ENCODE assay signal across 1 cellular context in the genomic region with DNA sequence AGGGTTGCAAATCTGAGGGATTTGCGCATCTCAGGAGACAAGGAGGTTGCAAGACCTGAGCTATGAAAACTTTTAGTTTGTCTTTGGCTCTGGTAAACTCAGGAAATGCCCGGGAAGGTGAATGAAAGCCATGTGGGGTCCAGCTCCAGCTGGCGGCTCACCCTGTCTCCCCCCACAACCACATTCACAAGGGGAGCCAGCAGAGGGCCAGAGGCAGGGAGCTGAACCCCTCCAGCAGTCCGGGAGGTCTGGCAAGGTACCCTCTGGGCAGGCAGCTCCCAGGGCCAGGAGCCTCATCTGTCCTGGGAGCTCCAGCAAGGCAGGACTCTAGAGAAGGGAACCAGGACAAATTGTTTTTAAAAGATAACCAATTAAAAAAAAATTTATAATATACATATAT.
TF ChIP-seq lines count a peak whose summit lies in the region.

No MANE protein-coding gene starts in this region.

TF ChIP-seq in GM23338, 12 proteins besides CTCF, POLR2A, EP300 and RAD21:
- TF ChIP-seq, protein P1, sequence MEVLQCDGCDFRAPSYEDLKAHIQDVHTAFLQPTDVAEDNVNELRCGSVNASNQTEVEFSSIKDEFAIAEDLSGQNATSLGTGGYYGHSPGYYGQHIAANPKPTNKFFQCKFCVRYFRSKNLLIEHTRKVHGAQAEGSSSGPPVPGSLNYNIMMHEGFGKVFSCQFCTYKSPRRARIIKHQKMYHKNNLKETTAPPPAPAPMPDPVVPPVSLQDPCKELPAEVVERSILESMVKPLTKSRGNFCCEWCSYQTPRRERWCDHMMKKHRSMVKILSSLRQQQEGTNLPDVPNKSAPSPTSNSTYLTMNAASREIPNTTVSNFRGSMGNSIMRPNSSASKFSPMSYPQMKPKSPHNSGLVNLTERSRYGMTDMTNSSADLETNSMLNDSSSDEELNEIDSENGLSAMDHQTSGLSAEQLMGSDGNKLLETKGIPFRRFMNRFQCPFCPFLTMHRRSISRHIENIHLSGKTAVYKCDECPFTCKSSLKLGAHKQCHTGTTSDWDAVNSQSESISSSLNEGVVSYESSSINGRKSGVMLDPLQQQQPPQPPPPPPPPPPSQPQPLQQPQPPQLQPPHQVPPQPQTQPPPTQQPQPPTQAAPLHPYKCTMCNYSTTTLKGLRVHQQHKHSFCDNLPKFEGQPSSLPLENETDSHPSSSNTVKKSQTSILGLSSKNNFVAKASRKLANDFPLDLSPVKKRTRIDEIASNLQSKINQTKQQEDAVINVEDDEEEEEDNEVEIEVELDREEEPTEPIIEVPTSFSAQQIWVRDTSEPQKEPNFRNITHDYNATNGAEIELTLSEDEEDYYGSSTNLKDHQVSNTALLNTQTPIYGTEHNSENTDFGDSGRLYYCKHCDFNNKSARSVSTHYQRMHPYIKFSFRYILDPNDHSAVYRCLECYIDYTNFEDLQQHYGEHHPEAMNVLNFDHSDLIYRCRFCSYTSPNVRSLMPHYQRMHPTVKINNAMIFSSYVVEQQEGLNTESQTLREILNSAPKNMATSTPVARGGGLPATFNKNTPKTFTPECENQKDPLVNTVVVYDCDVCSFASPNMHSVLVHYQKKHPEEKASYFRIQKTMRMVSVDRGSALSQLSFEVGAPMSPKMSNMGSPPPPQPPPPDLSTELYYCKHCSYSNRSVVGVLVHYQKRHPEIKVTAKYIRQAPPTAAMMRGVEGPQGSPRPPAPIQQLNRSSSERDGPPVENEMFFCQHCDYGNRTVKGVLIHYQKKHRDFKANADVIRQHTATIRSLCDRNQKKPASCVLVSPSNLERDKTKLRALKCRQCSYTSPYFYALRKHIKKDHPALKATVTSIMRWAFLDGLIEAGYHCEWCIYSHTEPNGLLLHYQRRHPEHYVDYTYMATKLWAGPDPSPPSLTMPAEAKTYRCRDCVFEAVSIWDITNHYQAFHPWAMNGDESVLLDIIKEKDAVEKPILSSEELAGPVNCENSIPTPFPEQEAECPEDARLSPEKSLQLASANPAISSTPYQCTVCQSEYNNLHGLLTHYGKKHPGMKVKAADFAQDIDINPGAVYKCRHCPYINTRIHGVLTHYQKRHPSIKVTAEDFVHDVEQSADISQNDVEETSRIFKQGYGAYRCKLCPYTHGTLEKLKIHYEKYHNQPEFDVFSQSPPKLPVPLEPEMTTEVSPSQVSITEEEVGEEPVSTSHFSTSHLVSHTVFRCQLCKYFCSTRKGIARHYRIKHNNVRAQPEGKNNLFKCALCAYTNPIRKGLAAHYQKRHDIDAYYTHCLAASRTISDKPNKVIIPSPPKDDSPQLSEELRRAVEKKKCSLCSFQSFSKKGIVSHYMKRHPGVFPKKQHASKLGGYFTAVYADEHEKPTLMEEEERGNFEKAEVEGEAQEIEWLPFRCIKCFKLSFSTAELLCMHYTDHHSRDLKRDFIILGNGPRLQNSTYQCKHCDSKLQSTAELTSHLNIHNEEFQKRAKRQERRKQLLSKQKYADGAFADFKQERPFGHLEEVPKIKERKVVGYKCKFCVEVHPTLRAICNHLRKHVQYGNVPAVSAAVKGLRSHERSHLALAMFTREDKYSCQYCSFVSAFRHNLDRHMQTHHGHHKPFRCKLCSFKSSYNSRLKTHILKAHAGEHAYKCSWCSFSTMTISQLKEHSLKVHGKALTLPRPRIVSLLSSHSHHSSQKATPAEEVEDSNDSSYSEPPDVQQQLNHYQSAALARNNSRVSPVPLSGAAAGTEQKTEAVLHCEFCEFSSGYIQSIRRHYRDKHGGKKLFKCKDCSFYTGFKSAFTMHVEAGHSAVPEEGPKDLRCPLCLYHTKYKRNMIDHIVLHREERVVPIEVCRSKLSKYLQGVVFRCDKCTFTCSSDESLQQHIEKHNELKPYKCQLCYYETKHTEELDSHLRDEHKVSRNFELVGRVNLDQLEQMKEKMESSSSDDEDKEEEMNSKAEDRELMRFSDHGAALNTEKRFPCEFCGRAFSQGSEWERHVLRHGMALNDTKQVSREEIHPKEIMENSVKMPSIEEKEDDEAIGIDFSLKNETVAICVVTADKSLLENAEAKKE (CRISPR knock-in tag; IDR thresholded peaks at IDR 0.05): no peak
- TF ChIP-seq EZH2 (IDR thresholded peaks at IDR 0.05; ENCODE audit: low read depth, unreplicated experiment): no peak
- TF ChIP-seq JUNB (IDR thresholded peaks at IDR 0.05; ENCODE audit: unreplicated experiment): no peak
- TF ChIP-seq, protein P2, sequence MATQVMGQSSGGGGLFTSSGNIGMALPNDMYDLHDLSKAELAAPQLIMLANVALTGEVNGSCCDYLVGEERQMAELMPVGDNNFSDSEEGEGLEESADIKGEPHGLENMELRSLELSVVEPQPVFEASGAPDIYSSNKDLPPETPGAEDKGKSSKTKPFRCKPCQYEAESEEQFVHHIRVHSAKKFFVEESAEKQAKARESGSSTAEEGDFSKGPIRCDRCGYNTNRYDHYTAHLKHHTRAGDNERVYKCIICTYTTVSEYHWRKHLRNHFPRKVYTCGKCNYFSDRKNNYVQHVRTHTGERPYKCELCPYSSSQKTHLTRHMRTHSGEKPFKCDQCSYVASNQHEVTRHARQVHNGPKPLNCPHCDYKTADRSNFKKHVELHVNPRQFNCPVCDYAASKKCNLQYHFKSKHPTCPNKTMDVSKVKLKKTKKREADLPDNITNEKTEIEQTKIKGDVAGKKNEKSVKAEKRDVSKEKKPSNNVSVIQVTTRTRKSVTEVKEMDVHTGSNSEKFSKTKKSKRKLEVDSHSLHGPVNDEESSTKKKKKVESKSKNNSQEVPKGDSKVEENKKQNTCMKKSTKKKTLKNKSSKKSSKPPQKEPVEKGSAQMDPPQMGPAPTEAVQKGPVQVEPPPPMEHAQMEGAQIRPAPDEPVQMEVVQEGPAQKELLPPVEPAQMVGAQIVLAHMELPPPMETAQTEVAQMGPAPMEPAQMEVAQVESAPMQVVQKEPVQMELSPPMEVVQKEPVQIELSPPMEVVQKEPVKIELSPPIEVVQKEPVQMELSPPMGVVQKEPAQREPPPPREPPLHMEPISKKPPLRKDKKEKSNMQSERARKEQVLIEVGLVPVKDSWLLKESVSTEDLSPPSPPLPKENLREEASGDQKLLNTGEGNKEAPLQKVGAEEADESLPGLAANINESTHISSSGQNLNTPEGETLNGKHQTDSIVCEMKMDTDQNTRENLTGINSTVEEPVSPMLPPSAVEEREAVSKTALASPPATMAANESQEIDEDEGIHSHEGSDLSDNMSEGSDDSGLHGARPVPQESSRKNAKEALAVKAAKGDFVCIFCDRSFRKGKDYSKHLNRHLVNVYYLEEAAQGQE (IDR thresholded peaks at IDR 0.05; ENCODE audit: unreplicated experiment): no peak
- TF ChIP-seq, protein P3, sequence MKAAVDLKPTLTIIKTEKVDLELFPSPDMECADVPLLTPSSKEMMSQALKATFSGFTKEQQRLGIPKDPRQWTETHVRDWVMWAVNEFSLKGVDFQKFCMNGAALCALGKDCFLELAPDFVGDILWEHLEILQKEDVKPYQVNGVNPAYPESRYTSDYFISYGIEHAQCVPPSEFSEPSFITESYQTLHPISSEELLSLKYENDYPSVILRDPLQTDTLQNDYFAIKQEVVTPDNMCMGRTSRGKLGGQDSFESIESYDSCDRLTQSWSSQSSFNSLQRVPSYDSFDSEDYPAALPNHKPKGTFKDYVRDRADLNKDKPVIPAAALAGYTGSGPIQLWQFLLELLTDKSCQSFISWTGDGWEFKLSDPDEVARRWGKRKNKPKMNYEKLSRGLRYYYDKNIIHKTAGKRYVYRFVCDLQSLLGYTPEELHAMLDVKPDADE (IDR thresholded peaks at IDR 0.05): no peak
- TF ChIP-seq ZNF331 (CRISPR knock-in tag; IDR thresholded peaks at IDR 0.05; ENCODE audit: low read depth): no peak
- no peak for TF ChIP-seq NANOG (IDR thresholded peaks at IDR 0.05; ENCODE audit: borderline replicate concordance)
- no peak for TF ChIP-seq POLR2AphosphoS5 (IDR thresholded peaks at IDR 0.05; ENCODE audit: low read depth)
- no peak for TF ChIP-seq ZNF114 (CRISPR knock-in tag; IDR thresholded peaks at IDR 0.05)
- no peak for TF ChIP-seq CREB1 (CRISPR knock-in tag; IDR thresholded peaks at IDR 0.05; ENCODE audit: low read depth)
- TF ChIP-seq EZH2phosphoT487 (IDR thresholded peaks at IDR 0.05; ENCODE audit: unreplicated experiment): no peak
- TF ChIP-seq STAT1 (IDR thresholded peaks at IDR 0.05; ENCODE audit: unreplicated experiment): no peak
